In the genomic region with DNA sequence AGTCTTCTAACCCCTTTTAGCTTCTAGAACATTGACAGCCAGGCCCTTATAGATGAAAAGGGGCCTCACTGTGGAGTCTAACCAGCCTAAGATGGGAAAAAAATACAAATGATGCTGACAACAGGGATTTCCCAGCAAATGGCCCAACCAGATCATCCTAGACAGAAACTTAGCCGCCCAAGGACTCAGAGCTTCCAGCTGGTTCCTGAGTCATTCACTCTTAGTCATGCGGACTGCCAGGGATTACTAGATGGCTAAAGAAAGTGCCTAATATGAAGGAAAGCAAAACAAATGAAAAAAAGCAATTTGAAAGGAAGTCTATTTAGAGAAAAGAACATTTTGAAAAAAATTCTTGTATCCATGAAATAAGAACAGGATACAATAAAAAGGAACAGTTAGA, we compare ENCODE assay signal across 11 cellular contexts. TPM values are rescaled to one million over a fixed set of nuclear protein-coding genes. Genes with fewer than 3 reads are reported as not detected.
A peak's percentile ranks its signal among the peaks of the same experiment; 100 is the strongest.
DNase-seq lines count a peak whose midpoint lies in the region; ATAC-seq and TF ChIP-seq lines count a peak whose summit lies in the region.
"Had no signal": no experiment of that assay in that cellular context is flagged by ENCODE, and none has a peak within 500 bp of the region (broad histone marks: within the 10 kb centered on the region; RNA-seq: fewer than 3 reads in every experiment).

No MANE protein-coding gene starts in this region.

- H3K4me3 ChIP-seq in right atrium auricular region: no peak overlapping the region
- H3K4me3 ChIP-seq: heart left ventricle had no signal

- peaks cover 5% of the 10 kb centered on the region for H3K9me3 Mint-ChIP-seq in activated CD4-positive, alpha-beta T cell treated with anti-CD3 and anti-CD28 coated beads, Interleukin-2, amount 10 ng/mL, durations not matched to agents 24 days and 14 days
- H3K9me3 Mint-ChIP-seq in T-cell (peaks cover 0 to 6% (median 6%) of the 10 kb centered on the region in 3 donors), WTC11 (peaks cover 11% of the 10 kb centered on the region)

- peaks cover 0 to 9% of the 10 kb centered on the region in 2 donors for H3K9me3 ChIP-seq in right atrium auricular region

- H3K27me3 ChIP-seq in right atrium auricular region: no peaks in the 10 kb centered on the region
- H3K27me3 ChIP-seq: heart left ventricle had no signal

- H3K36me3 Mint-ChIP-seq in activated CD4-positive, alpha-beta T cell treated with anti-CD3 and anti-CD28 coated beads, Interleukin-2, amount 10 ng/mL, durations not matched to agents 24 days and 14 days (ENCODE audit: low read depth): peaks cover 57% of the 10 kb centered on the region
- H3K36me3 Mint-ChIP-seq in T-cell (peaks cover 51% of the 10 kb centered on the region), WTC11 (peaks cover 23% of the 10 kb centered on the region)

- peaks cover 52% of the 10 kb centered on the region for H3K4me1 Mint-ChIP-seq in activated CD4-positive, alpha-beta T cell treated with anti-CD3 and anti-CD28 coated beads, Interleukin-2, amount 10 ng/mL, durations not matched to agents 24 days and 14 days
- H3K4me1 Mint-ChIP-seq in T-cell: peaks cover 78 to 85% (median 78%) of the 10 kb centered on the region in 3 donors
- peaks cover 52% of the 10 kb centered on the region for H3K4me1 Mint-ChIP-seq in WTC11

- H3K27ac ChIP-seq in right atrium auricular region: no peak overlapping the region

- intact Hi-C loops in activated CD4-positive, alpha-beta T cell treated with anti-CD3 and anti-CD28 coated beads, Interleukin-2, amount 10 ng/mL, durations not matched to agents 24 days and 14 days (cut with micrococcal nuclease): no loop called here

- H3K27me3 Mint-ChIP-seq in activated CD4-positive, alpha-beta T cell treated with anti-CD3 and anti-CD28 coated beads, Interleukin-2, amount 10 ng/mL, durations not matched to agents 24 days and 14 days: no peaks in the 10 kb centered on the region
- H3K27me3 Mint-ChIP-seq in T-cell: no peaks in the 10 kb centered on the region
- no peaks in the 10 kb centered on the region for H3K27me3 Mint-ChIP-seq in WTC11 (ENCODE audit: low read depth)

- CTCF ChIA-PET in T-cell (lab: Charles Lee): interaction anchor here (0.6 to 1.5 kb wide), 4 partner anchors 15 to 70 kb away, joined by 3 read pairs; partner anchors contain the start of gene PRXL2A (in 1 of the 2)
- CTCF ChIA-PET in WTC11 (lab: Charles Lee): interaction anchor here (3.5 kb wide), 1 partner anchor 27 kb away, joined by 23 read pairs; no protein-coding TSS in a partner anchor

- ATAC-seq in T-cell (replicated peaks in 1 of 4) (no peak), WTC11 (no peak)

- TF ChIP-seq CTCF in right atrium auricular region (IDR thresholded peaks at IDR 0.05) (no peak), WTC11 (IDR thresholded peaks at IDR 0.05) (no peak)

- POLR2A ChIA-PET in T-cell (lab: Charles Lee) (no interaction called here), WTC11 (lab: Charles Lee) (no interaction called here)

- H3K36me3 ChIP-seq in right atrium auricular region: peaks cover 13% of the 10 kb centered on the region

- H3K4me1 ChIP-seq in right atrium auricular region: peaks cover 0 to 33% of the 10 kb centered on the region in 2 donors

- peak overlapping the region; percentile 42 for H3K27ac Mint-ChIP-seq in activated CD4-positive, alpha-beta T cell treated with anti-CD3 and anti-CD28 coated beads, Interleukin-2, amount 10 ng/mL, durations not matched to agents 24 days and 14 days
- H3K27ac Mint-ChIP-seq in T-cell (peak overlapping the region; percentile 80 to 84), WTC11 (no peak overlapping the region)

- DNase-seq in activated CD4-positive, alpha-beta T cell treated with anti-CD3 and anti-CD28 coated beads, Interleukin-2, amount 10 ng/mL, durations not matched to agents 24 days and 14 days: no peak
- no peak for DNase-seq in activated CD4-positive, alpha-beta T cell treated with anti-CD3 and anti-CD28 coated beads for 48 hours
- DNase-seq in T-cell: no peak
- peak; percentile 53 for DNase-seq in fibroblast of gingiva (ENCODE audit: low read depth)
- peak; percentile 93 for DNase-seq in renal cortical epithelial cell (ENCODE audit: low read depth)
- no peak for DNase-seq in right atrium auricular region (ENCODE audit: low spot score)
- no peak for DNase-seq in WTC11 (ENCODE audit: low spot score)
- no peak for DNase-seq in NCI-H748 treated with DMSO at 0.1 percent for 48 hours (lab: John Stamatoyannopoulos, UW)
- DNase-seq: heart left ventricle, MM.1S, RPMI8226 had no signal

- no peak overlapping the region for H3K4me3 Mint-ChIP-seq in activated CD4-positive, alpha-beta T cell treated with anti-CD3 and anti-CD28 coated beads, Interleukin-2, amount 10 ng/mL, durations not matched to agents 24 days and 14 days
- peak overlapping the region in 1 of 3 donors; percentile 1 for H3K4me3 Mint-ChIP-seq in T-cell
- no peak overlapping the region for H3K4me3 Mint-ChIP-seq in WTC11

TF ChIP-seq in WTC11, 78 proteins besides CTCF, POLR2A, EP300 and RAD21 (continues in another document):
- TF ChIP-seq, protein P1, sequence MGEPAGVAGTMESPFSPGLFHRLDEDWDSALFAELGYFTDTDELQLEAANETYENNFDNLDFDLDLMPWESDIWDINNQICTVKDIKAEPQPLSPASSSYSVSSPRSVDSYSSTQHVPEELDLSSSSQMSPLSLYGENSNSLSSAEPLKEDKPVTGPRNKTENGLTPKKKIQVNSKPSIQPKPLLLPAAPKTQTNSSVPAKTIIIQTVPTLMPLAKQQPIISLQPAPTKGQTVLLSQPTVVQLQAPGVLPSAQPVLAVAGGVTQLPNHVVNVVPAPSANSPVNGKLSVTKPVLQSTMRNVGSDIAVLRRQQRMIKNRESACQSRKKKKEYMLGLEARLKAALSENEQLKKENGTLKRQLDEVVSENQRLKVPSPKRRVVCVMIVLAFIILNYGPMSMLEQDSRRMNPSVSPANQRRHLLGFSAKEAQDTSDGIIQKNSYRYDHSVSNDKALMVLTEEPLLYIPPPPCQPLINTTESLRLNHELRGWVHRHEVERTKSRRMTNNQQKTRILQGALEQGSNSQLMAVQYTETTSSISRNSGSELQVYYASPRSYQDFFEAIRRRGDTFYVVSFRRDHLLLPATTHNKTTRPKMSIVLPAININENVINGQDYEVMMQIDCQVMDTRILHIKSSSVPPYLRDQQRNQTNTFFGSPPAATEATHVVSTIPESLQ (CRISPR knock-in tag; IDR thresholded peaks at IDR 0.05): no peak
- TF ChIP-seq SP1 (CRISPR knock-in tag; conservative IDR thresholded peaks at IDR 0.05): no peak
- TF ChIP-seq CREB1 (CRISPR knock-in tag; IDR thresholded peaks at IDR 0.05): no peak
- TF ChIP-seq CDX4 (CRISPR knock-in tag; IDR thresholded peaks at IDR 0.05; ENCODE audit: borderline replicate concordance): no peak
- TF ChIP-seq, protein P2, sequence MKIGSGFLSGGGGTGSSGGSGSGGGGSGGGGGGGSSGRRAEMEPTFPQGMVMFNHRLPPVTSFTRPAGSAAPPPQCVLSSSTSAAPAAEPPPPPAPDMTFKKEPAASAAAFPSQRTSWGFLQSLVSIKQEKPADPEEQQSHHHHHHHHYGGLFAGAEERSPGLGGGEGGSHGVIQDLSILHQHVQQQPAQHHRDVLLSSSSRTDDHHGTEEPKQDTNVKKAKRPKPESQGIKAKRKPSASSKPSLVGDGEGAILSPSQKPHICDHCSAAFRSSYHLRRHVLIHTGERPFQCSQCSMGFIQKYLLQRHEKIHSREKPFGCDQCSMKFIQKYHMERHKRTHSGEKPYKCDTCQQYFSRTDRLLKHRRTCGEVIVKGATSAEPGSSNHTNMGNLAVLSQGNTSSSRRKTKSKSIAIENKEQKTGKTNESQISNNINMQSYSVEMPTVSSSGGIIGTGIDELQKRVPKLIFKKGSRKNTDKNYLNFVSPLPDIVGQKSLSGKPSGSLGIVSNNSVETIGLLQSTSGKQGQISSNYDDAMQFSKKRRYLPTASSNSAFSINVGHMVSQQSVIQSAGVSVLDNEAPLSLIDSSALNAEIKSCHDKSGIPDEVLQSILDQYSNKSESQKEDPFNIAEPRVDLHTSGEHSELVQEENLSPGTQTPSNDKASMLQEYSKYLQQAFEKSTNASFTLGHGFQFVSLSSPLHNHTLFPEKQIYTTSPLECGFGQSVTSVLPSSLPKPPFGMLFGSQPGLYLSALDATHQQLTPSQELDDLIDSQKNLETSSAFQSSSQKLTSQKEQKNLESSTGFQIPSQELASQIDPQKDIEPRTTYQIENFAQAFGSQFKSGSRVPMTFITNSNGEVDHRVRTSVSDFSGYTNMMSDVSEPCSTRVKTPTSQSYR (CRISPR knock-in tag; IDR thresholded peaks at IDR 0.05): no peak

RNA-seq across cellular contexts. Expression of gene TSPAN14, which starts 23.7 kb away (rescaled TPM):
- total RNA-seq in activated CD4-positive, alpha-beta T cell treated with anti-CD3 and anti-CD28 coated beads, Interleukin-2, amount 10 ng/mL, durations not matched to agents 24 days and 14 days: 57.8 and 61.7 TPM in 2 replicates
- 100 to 1,000 TPM; 130 to 204 (median 194) TPM for total RNA-seq in T-cell
- total RNA-seq in renal cortical epithelial cell: 51.4 and 199 TPM in 2 replicates
- total RNA-seq in right atrium auricular region: 10 to 100 TPM; 24.2 to 34.7 TPM
- total RNA-seq in WTC11 (2021): 64.0 to 73.5 TPM (median 72.1 TPM) in 3 replicates

RNA-seq across cellular contexts. Expression of gene SH2D4B, which starts 59.9 kb away (rescaled TPM):
- 0.19 and 0.23 TPM in 2 replicates for total RNA-seq in activated CD4-positive, alpha-beta T cell treated with anti-CD3 and anti-CD28 coated beads, Interleukin-2, amount 10 ng/mL, durations not matched to agents 24 days and 14 days
- under 1 TPM; 0.12 to 0.26 (median 0.23) TPM for total RNA-seq in T-cell
- under 0.01 TPM in 1 of 2 replicates, not detected in the other for total RNA-seq in renal cortical epithelial cell
- total RNA-seq in right atrium auricular region: under 1 TPM in 1 of 2 donors, not detected in 1; 0.12 TPM
- 0.04 to 0.09 TPM in 2 of 3 replicates, not detected in the other for total RNA-seq in WTC11 (2021)

Comparison
In these comparisons a context has a peak if more than half of its experiments do, and no peak if none do; other contexts are left out.
1. DNase-seq: peak in fibroblast of gingiva (single experiment) and renal cortical epithelial cell (single experiment); none in activated CD4-positive, alpha-beta T cell treated with anti-CD3 and anti-CD28 coated beads, Interleukin-2, amount 10 ng/mL, durations not matched to agents 24 days and 14 days (single experiment), activated CD4-positive, alpha-beta T cell treated with anti-CD3 and anti-CD28 coated beads for 48 hours (single experiment), T-cell (0 of 34), right atrium auricular region (single experiment), WTC11 (single experiment) and NCI-H748 treated with DMSO at 0.1 percent for 48 hours (single experiment).